Comparison of ENCODE assay signal across 8 cellular contexts in the genomic region with DNA sequence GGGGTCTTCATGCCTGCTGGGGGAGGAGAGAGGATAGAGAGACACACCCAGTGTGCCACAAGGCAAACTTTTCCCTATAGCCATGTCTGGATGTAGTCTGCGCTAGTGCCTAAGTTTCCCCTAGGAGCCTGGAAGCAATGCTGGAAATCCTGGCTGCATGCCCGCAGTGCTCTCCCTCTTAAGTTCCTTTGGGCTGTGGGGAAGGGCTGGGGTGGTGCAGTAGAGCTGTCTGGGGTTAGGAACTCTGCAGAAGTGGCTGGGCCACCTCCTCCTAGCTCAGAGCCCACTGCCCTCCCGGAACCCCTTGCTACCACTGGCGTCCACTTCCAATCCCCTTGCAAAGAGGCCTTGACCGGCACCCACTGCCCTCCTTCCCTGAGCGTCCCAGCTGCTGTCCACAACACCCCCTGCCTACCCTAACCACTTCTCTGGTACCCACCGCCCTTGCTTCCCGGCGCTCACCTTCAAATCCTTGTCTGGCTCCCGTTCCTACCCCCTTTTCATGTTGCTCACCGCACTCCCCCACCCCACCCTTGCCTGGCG. TPM values are rescaled to one million over a fixed set of nuclear protein-coding genes. Genes with fewer than 3 reads are reported as not detected.
A peak's percentile ranks its signal among the peaks of the same experiment; 100 is the strongest.
DNase-seq lines count a peak whose midpoint lies in the region; TF ChIP-seq lines count a peak whose summit lies in the region.
"Not testable (repeated sequence)": the region's sequence is repeated elsewhere in the genome, so short reads cannot be mapped to it uniquely, and the experiment has no call there.

No MANE protein-coding gene starts in this region.

- H3K36me3 ChIP-seq in BJ (ENCODE audit: control insufficient read depth, insufficient read depth, low read length); SK-N-MC (ENCODE audit: insufficient read depth, low read length); adrenal gland (replicated peaks in 1 of 2); esophagus (ENCODE audit: control insufficient read depth in 2 of 2, insufficient read depth in 2 of 2, low read length in 1 of 2); neural cell (ENCODE audit: insufficient read depth, low read length): not testable (repeated sequence)

- TF ChIP-seq EP300 in neural cell (conservative IDR thresholded peaks at IDR 0.05; ENCODE audit: poor library complexity, severe bottlenecking), result not testable (repeated sequence)

- TF ChIP-seq POLR2A in adrenal gland (IDR thresholded peaks at IDR 0.05), result not testable (repeated sequence)

- not testable (repeated sequence) for H3K27ac ChIP-seq in SK-N-MC
- H3K27ac ChIP-seq in adrenal gland (peak overlapping the region in 3 of 5 donors; percentile 54 to 89 (median 73)), esophagus (ENCODE audit: low read depth in 2 of 2, low read length in 1 of 2) (peak overlapping the region in 1 of 2 donors; percentile 60), neural cell (ENCODE audit: low read length) (peak overlapping the region; percentile 58)

- H3K4me2 ChIP-seq in neural cell (ENCODE audit: low read length), result not testable (repeated sequence)

- TF ChIP-seq RAD21 in neural cell (conservative IDR thresholded peaks at IDR 0.05), result not testable (repeated sequence)

- not testable (repeated sequence) for H3K9me3 ChIP-seq in SK-N-MC (ENCODE audit: low read depth, low read length); adrenal gland (replicated peaks in 1 of 3); esophagus (ENCODE audit: control insufficient read depth in 2 of 2, insufficient read depth in 1 of 2, low read depth in 1 of 2, low read length in 1 of 2); neural cell (ENCODE audit: low read length)

- H3K79me2 ChIP-seq in neural cell (replicated peaks; ENCODE audit: insufficient read depth, low read length), result not testable (repeated sequence)

- H3K9me3 Mint-ChIP-seq in HFFc6; stimulated activated naive CD8-positive, alpha-beta T cell treated with anti-CD3 and anti-CD28 coated beads, Interleukin-15, Interleukin-2, amounts not matched to agents 100 ng/mL and 50 ng/mL, for 24 hours: not testable (repeated sequence)

- H3K4me1 Mint-ChIP-seq in HFFc6 (ENCODE audit: low read depth); stimulated activated naive CD8-positive, alpha-beta T cell treated with anti-CD3 and anti-CD28 coated beads, Interleukin-15, Interleukin-2, amounts not matched to agents 100 ng/mL and 50 ng/mL, for 24 hours (ENCODE audit: low read depth): not testable (repeated sequence)

- H3K27me3 Mint-ChIP-seq in HFFc6 (ENCODE audit: insufficient read depth); stimulated activated naive CD8-positive, alpha-beta T cell treated with anti-CD3 and anti-CD28 coated beads, Interleukin-15, Interleukin-2, amounts not matched to agents 100 ng/mL and 50 ng/mL, for 24 hours: not testable (repeated sequence)

- H3K4me3 ChIP-seq in BJ (ENCODE audit: low read depth, low read length) (peak overlapping the region; percentile 71), SK-N-MC (peak overlapping the region; percentile 77), adrenal gland (peak overlapping the region in 2 of 4 donors; percentile 45 to 58), esophagus (ENCODE audit: low read depth in 1 of 2, low read length in 2 of 2) (peak overlapping the region; percentile 63 to 75), neural cell (ENCODE audit: low read length) (peak overlapping the region; percentile 69)

- H3K9ac ChIP-seq in SK-N-MC (ENCODE audit: insufficient read length) (peak overlapping the region; percentile 73), neural cell (ENCODE audit: low read length) (peak overlapping the region; percentile 73)

- H3K36me3 Mint-ChIP-seq in HFFc6 (ENCODE audit: low read depth), result peaks cover 18% of the 10 kb centered on the region
- peaks cover 11% of the 10 kb centered on the region for H3K36me3 Mint-ChIP-seq in stimulated activated naive CD8-positive, alpha-beta T cell treated with anti-CD3 and anti-CD28 coated beads, Interleukin-15, Interleukin-2, amounts not matched to agents 100 ng/mL and 50 ng/mL, for 24 hours (ENCODE audit: low read depth)

- H3F3A ChIP-seq in neural cell (ENCODE audit: insufficient read depth, low read length, poor library complexity, severe bottlenecking), result not testable (repeated sequence)

- CTCF ChIA-PET in BJ (lab: Yijun Ruan, JAX), result not testable (repeated sequence)

- POLR2A ChIA-PET in BJ (lab: Charles Lee), result not testable (repeated sequence)

- not testable (repeated sequence) for DNase-seq in BJ (ENCODE audit: low read depth); HFFc6; SK-N-MC (ENCODE audit: low read depth, low spot score)
- DNase-seq in adrenal gland (peak in 1 of 7 donors; percentile 14), islet precursor cell (peak; percentile 56)

- intact Hi-C loops in adrenal gland (cut with DNase I), result not testable (repeated sequence)

- not testable (repeated sequence) for H3K9me2 ChIP-seq in neural cell (ENCODE audit: insufficient read depth, low read length)

- not testable (repeated sequence) for H3K4me1 ChIP-seq in adrenal gland (replicated peaks in 1 of 2); esophagus (ENCODE audit: control insufficient read depth in 2 of 2, insufficient read depth in 2 of 2, low read length in 1 of 2)

- peak overlapping the region; percentile 96 for H3K4me3 Mint-ChIP-seq in HFFc6
- H3K4me3 Mint-ChIP-seq in stimulated activated naive CD8-positive, alpha-beta T cell treated with anti-CD3 and anti-CD28 coated beads, Interleukin-15, Interleukin-2, amounts not matched to agents 100 ng/mL and 50 ng/mL, for 24 hours, result peak overlapping the region; percentile 87

- H3K27me3 ChIP-seq in BJ (ENCODE audit: control insufficient read depth, insufficient read depth, low read length); adrenal gland; esophagus (ENCODE audit: control insufficient read depth in 1 of 2, insufficient read depth in 2 of 2, low read length in 2 of 2); neural cell (ENCODE audit: insufficient read depth, low read depth, low read length): not testable (repeated sequence)

- H3K27ac Mint-ChIP-seq in HFFc6, result peak overlapping the region; percentile 90
- peak overlapping the region; percentile 84 for H3K27ac Mint-ChIP-seq in stimulated activated naive CD8-positive, alpha-beta T cell treated with anti-CD3 and anti-CD28 coated beads, Interleukin-15, Interleukin-2, amounts not matched to agents 100 ng/mL and 50 ng/mL, for 24 hours

- not testable (repeated sequence) for H4K20me1 ChIP-seq in neural cell (ENCODE audit: insufficient read depth)

- WGBS in adrenal gland, 4 donors, result 0 to 48% (median 16%) methylated on average over 7 to 10 of the region's 12 CpGs
- 3 to 21% methylated on average over 8 to 10 of the region's 12 CpGs for WGBS in esophagus, 2 donors

- TF ChIP-seq CTCF in BJ (IDR thresholded peaks at IDR 0.05; ENCODE audit: insufficient read depth, low read depth, low read length); HFFc6 (IDR thresholded peaks at IDR 0.05); adrenal gland (IDR thresholded peaks at IDR 0.05); neural cell (IDR thresholded peaks at IDR 0.05; ENCODE audit: poor library complexity, severe bottlenecking): not testable (repeated sequence)

- not testable (repeated sequence) for H2AFZ ChIP-seq in neural cell (ENCODE audit: low read depth, low read length)

RNA-seq across cellular contexts. Expression of a gene that starts 0.7 kb away (rescaled TPM):
- polyA plus RNA-seq in BJ (2011; rRNA removed) (5.8 and 8.8 TPM in 2 replicates), adrenal gland (10 to 100 TPM; 10.5 to 15.5 (median 11.2) TPM), esophagus (1 to 10 TPM; 4.6 to 6.4 TPM), neural cell (25.3 and 32.5 TPM in 2 replicates)
- polyA minus RNA-seq in BJ (2011; rRNA and poly(A)+ RNA removed), result 4.2 and 5.3 TPM in 2 replicates
- total RNA-seq in HFFc6 (2021; fragmentation: NEBNext Ultra II Directional; extraction: Animal tissue kit (Norgen Biotek cat#: 25700)), result 10 to 100 TPM in 1 of 6 experiments, 1 to 10 TPM in 5; 8.1 to 11.4 (median 9.6) TPM
- total RNA-seq in adrenal gland, result 10 to 100 TPM in 3 of 8 donors, 1 to 10 TPM in 5; 2.3 to 12.2 (median 9.8) TPM
- polyA minus RNA-seq in neural cell, result 11.2 TPM in 2 replicates

RNA-seq across cellular contexts. Expression of a gene that starts 16.5 kb away (rescaled TPM):
- polyA plus RNA-seq in BJ (2011; rRNA removed), result 1.2 and 1.6 TPM in 2 replicates
- polyA minus RNA-seq in BJ (2011; rRNA and poly(A)+ RNA removed), result 0.41 and 1.4 TPM in 2 replicates
- total RNA-seq in HFFc6 (2021; fragmentation: NEBNext Ultra II Directional; extraction: Animal tissue kit (Norgen Biotek cat#: 25700)), result 1 to 10 TPM in 1 of 6 experiments, under 1 TPM in 5; 0.33 to 1.0 (median 0.79) TPM
- 1 to 10 TPM in 1 of 8 donors, under 1 TPM in 6, not detected in 1; 0.25 to 1.1 (median 0.42) TPM for total RNA-seq in adrenal gland
- polyA plus RNA-seq in adrenal gland, result under 1 TPM; 0.26 to 0.91 (median 0.88) TPM
- under 1 TPM; 0.16 to 0.39 TPM for polyA plus RNA-seq in esophagus
- polyA plus RNA-seq in neural cell, result 1.2 and 2.5 TPM in 2 replicates
- polyA minus RNA-seq in neural cell, result 1.6 and 2.9 TPM in 2 replicates
